In the genomic region with DNA sequence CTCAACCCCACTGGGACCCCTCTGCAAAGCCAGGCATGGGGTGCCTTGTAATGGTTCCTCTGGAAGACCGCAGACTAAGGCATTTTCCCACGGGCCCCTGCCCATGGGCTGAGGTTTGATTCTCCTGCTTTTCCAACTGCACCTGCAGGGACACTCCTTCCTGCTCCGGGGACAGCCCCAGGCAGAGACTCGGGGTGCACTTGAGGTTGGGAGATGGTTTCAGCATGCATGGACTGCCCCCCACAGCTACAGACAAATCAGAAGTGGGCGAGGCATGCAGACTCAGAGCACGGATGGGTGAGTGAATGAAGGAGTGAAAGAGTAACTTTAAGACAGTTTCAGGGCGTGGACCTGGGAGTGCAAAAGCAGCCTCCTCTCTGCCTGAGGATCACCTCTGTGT, we compare ENCODE assay signal across 30 cellular contexts.
"Had no signal": no experiment of that assay in that cellular context is flagged by ENCODE, and none has a peak within 500 bp of the region (broad histone marks: within the 10 kb centered on the region; RNA-seq: fewer than 3 reads in every experiment).

No MANE protein-coding gene starts in this region.

- H3K36me3 Mint-ChIP-seq: activated CD8-positive, alpha-beta memory T cell treated with anti-CD3 and anti-CD28 coated beads, Interleukin-2, amount 10 ng/mL, durations not matched to agents 7 days and 5 days; activated naive CD4-positive, alpha-beta T cell treated with anti-CD3 and anti-CD28 coated beads, Interleukin-2, amount 10 ng/mL, durations not matched to agents 7 days and 5 days; activated naive CD8-positive, alpha-beta T cell; T-cell had no signal

- H3K4me1 Mint-ChIP-seq: activated CD4-positive, alpha-beta memory T cell treated with anti-CD3 and anti-CD28 coated beads, Interleukin-2, amount 10 ng/mL, durations not matched to agents 7 days and 5 days; activated CD8-positive, alpha-beta memory T cell treated with anti-CD3 and anti-CD28 coated beads, Interleukin-2, amount 10 ng/mL, durations not matched to agents 7 days and 5 days; activated naive CD4-positive, alpha-beta T cell treated with anti-CD3 and anti-CD28 coated beads, Interleukin-2, amount 10 ng/mL, durations not matched to agents 7 days and 5 days; activated naive CD8-positive, alpha-beta T cell treated with anti-CD3 and anti-CD28 coated beads, Interleukin-2, amount 50 U/mL, for 24 hours; T-cell had no signal

- H3K36me3 ChIP-seq: cardiac muscle cell, Peyer's patch, SJSA1 had no signal

- H3K9me3 ChIP-seq: Peyer's patch had no signal

- H3K4me3 Mint-ChIP-seq: activated CD4-positive, alpha-beta memory T cell treated with anti-CD3 and anti-CD28 coated beads, Interleukin-2, amount 10 ng/mL, durations not matched to agents 7 days and 5 days; activated CD8-positive, alpha-beta memory T cell treated with anti-CD3 and anti-CD28 coated beads, Interleukin-2, amount 10 ng/mL, durations not matched to agents 7 days and 5 days; activated naive CD4-positive, alpha-beta T cell treated with anti-CD3 and anti-CD28 coated beads, Interleukin-2, amount 10 ng/mL, durations not matched to agents 7 days and 5 days; activated naive CD8-positive, alpha-beta T cell; activated naive CD8-positive, alpha-beta T cell treated with anti-CD3 and anti-CD28 coated beads, Interleukin-2, amount 50 U/mL, for 24 hours; T-cell; T-helper 17 cell had no signal

- H3K4me2 ChIP-seq: SK-N-SH had no signal

- H3K27me3 ChIP-seq: cardiac muscle cell, Peyer's patch had no signal

- ATAC-seq: activated CD8-positive, alpha-beta memory T cell treated with anti-CD3 and anti-CD28 coated beads, Interleukin-2, amount 10 ng/mL, durations not matched to agents 7 days and 5 days; activated naive CD8-positive, alpha-beta T cell treated with anti-CD3 and anti-CD28 coated beads, Interleukin-2, amount 50 U/mL, for 24 hours; PC-3; T-cell; T-helper 17 cell had no signal

- H3K27me3 Mint-ChIP-seq: activated CD4-positive, alpha-beta memory T cell treated with anti-CD3 and anti-CD28 coated beads, Interleukin-2, amount 10 ng/mL, durations not matched to agents 7 days and 5 days had no signal

- H3K27ac ChIP-seq: cardiac muscle cell, Peyer's patch, SJSA1, VCaP had no signal

- H3K9me3 Mint-ChIP-seq: activated CD4-positive, alpha-beta memory T cell treated with anti-CD3 and anti-CD28 coated beads, Interleukin-2, amount 10 ng/mL, durations not matched to agents 7 days and 5 days; activated naive CD8-positive, alpha-beta T cell treated with anti-CD3 and anti-CD28 coated beads, Interleukin-2, amount 50 U/mL, for 24 hours; T-cell had no signal

- H3K27ac Mint-ChIP-seq: activated CD4-positive, alpha-beta memory T cell treated with anti-CD3 and anti-CD28 coated beads, Interleukin-2, amount 10 ng/mL, durations not matched to agents 7 days and 5 days; activated CD8-positive, alpha-beta memory T cell treated with anti-CD3 and anti-CD28 coated beads, Interleukin-2, amount 10 ng/mL, durations not matched to agents 7 days and 5 days; activated naive CD8-positive, alpha-beta T cell; activated naive CD8-positive, alpha-beta T cell treated with anti-CD3 and anti-CD28 coated beads, Interleukin-2, amount 50 U/mL, for 24 hours; T-cell; T-helper 17 cell had no signal

- DNase-seq: activated CD4-positive, alpha-beta memory T cell treated with anti-CD3 and anti-CD28 coated beads, Interleukin-2, amount 10 ng/mL, durations not matched to agents 7 days and 5 days; activated CD4-positive, alpha-beta T cell treated with anti-CD3 and anti-CD28 coated beads for 1 hour; activated CD4-positive, alpha-beta T cell treated with anti-CD3 and anti-CD28 coated beads for 48 hours; activated CD4-positive, CD25-positive, alpha-beta regulatory T cell; activated CD8-positive, alpha-beta memory T cell treated with anti-CD3 and anti-CD28 coated beads for 24 hours; activated CD8-positive, alpha-beta memory T cell treated with anti-CD3 and anti-CD28 coated beads, Interleukin-2, amount 10 ng/mL, durations not matched to agents 7 days and 5 days; activated CD8-positive, alpha-beta memory T cell treated with anti-CD3 and anti-CD28 coated beads, Interleukin-2, amount 50 U/mL, for 48 hours; activated effector memory CD4-positive, alpha-beta T cell treated with Interleukin-2 at 50 U/mL for 16 hours; activated naive CD4-positive, alpha-beta T cell treated with anti-CD3 and anti-CD28 coated beads, Interleukin-2, amount 10 ng/mL, durations not matched to agents 7 days and 5 days; activated naive CD8-positive, alpha-beta T cell treated with anti-CD3 and anti-CD28 coated beads, Interleukin-2, amount 50 U/mL, for 24 hours; activated T-cell treated with anti-CD3 and anti-CD28 coated beads, Interleukin-2, amount 50 U/mL, for 48 hours; Kasumi-1; KG1; MM.1S; MV-4-11; NCI-H1092; NCI-H1436 treated with DMSO at 0.1 percent for 48 hours; NCI-H1694 treated with DMSO at 0.1 percent for 48 hours; NCI-H2029; NK-92 treated with Interleukin-12 subunit alpha and Interleukin-12 subunit beta, amount 100 ng/mL, for 24 hours; PC-3; RPMI8226; SK-N-SH; T-cell; T-helper 17 cell had no signal

- H3K9me2 ChIP-seq: SK-N-SH had no signal

- H3K4me1 ChIP-seq: Peyer's patch, SJSA1 had no signal

- H3K9ac ChIP-seq: SK-N-SH had no signal

- H3K4me3 ChIP-seq: cardiac muscle cell, Peyer's patch, SJSA1 had no signal
